In genomic region chr16:879461-879861, GRCh38 we compare ENCODE assay signal across 24 cellular contexts.
"Had no signal": no experiment of that assay in that cellular context is flagged by ENCODE, and none has a peak within 500 bp of the region (broad histone marks: within the 10 kb centered on the region; RNA-seq: fewer than 3 reads in every experiment).

No MANE protein-coding gene starts in this region.

- H3K27me3 ChIP-seq: adrenal gland, ascending aorta, cardiac muscle cell, gastrocnemius medialis, pancreas, tibial nerve had no signal

- H3K36me3 Mint-ChIP-seq: WTC11 had no signal

- DNase-seq: activated CD4-positive, alpha-beta T cell treated with anti-CD3 and anti-CD28 coated beads, Interleukin-2, amount 50 U/mL, for 4 hours; activated naive CD4-positive, alpha-beta T cell; activated naive CD8-positive, alpha-beta T cell treated with anti-CD3 and anti-CD28 coated beads for 36 hours; activated T-cell treated with anti-CD3 and anti-CD28 coated beads for 4 hours; activated T-cell treated with anti-CD3 and anti-CD28 coated beads, Interleukin-2, amount 50 U/mL, for 72 hours; adrenal gland; cortex of kidney; effector memory CD8-positive, alpha-beta T cell; erythroblast; gastrocnemius medialis; hippocampal formation; midbrain; nucleus accumbens; stimulated activated CD4-positive, alpha-beta T cell treated with anti-CD3 and anti-CD28 coated beads, Interleukin-2, amount 100 ng/mL, for 48 hours; stimulated activated naive CD4-positive, alpha-beta T cell treated with Interleukin-2 at 50 U/mL for 16 hours had no signal

- H3K4me3 Mint-ChIP-seq: activated naive CD8-positive, alpha-beta T cell treated with anti-CD3 and anti-CD28 coated beads for 36 hours; activated T-cell treated with anti-CD3 and anti-CD28 coated beads, Interleukin-2, amount 50 U/mL, for 72 hours; brain; effector memory CD8-positive, alpha-beta T cell; memory B cell; naive thymus-derived CD4-positive, alpha-beta T cell; WTC11 had no signal

- H3K27ac Mint-ChIP-seq: activated naive CD8-positive, alpha-beta T cell treated with anti-CD3 and anti-CD28 coated beads for 36 hours; activated T-cell treated with anti-CD3 and anti-CD28 coated beads, Interleukin-2, amount 50 U/mL, for 72 hours; brain; effector memory CD8-positive, alpha-beta T cell; memory B cell; naive thymus-derived CD4-positive, alpha-beta T cell; WTC11 had no signal

- H3K4me3 ChIP-seq: adrenal gland, ascending aorta, cardiac muscle cell, gastrocnemius medialis, pancreas, psoas muscle, tibial nerve had no signal

- H3K9me3 ChIP-seq: adrenal gland, pancreas had no signal

- H3K9me3 Mint-ChIP-seq: activated naive CD8-positive, alpha-beta T cell treated with anti-CD3 and anti-CD28 coated beads for 36 hours; activated T-cell treated with anti-CD3 and anti-CD28 coated beads, Interleukin-2, amount 50 U/mL, for 72 hours; effector memory CD8-positive, alpha-beta T cell; WTC11 had no signal

- H3K27me3 Mint-ChIP-seq: activated naive CD8-positive, alpha-beta T cell treated with anti-CD3 and anti-CD28 coated beads for 36 hours; brain; effector memory CD8-positive, alpha-beta T cell; memory B cell; naive thymus-derived CD4-positive, alpha-beta T cell had no signal

- ATAC-seq: activated T-cell treated with anti-CD3 and anti-CD28 coated beads, Interleukin-2, amount 50 U/mL, for 72 hours; effector memory CD8-positive, alpha-beta T cell; gastrocnemius medialis; naive thymus-derived CD4-positive, alpha-beta T cell; pancreas; psoas muscle; WTC11 had no signal

- H3K36me3 ChIP-seq: adrenal gland, cardiac muscle cell had no signal

- H3K4me1 ChIP-seq: adrenal gland, ascending aorta, gastrocnemius medialis, pancreas, psoas muscle, tibial nerve had no signal

- H3K27ac ChIP-seq: adrenal gland, ascending aorta, cardiac muscle cell, gastrocnemius medialis, pancreas, psoas muscle, tibial nerve had no signal

- H3K4me1 Mint-ChIP-seq: brain, WTC11 had no signal
